ENCODE assay signal across 15 cellular contexts in genomic region chr17:3232300-3232699, GRCh38. TPM values are rescaled to one million over a fixed set of nuclear protein-coding genes. Genes with fewer than 3 reads are reported as not detected.
"Had no signal": no experiment of that assay in that cellular context is flagged by ENCODE, and none has a peak within 500 bp of the region (broad histone marks: within the 10 kb centered on the region; RNA-seq: fewer than 3 reads in every experiment).

No MANE protein-coding gene starts in this region.

RNA-seq across cellular contexts. Expression of gene OR1A1, which starts 24.8 kb away (rescaled TPM):
- total RNA-seq: activated B cell treated with CpG ODN at 0.5 μM for 24 hours; activated CD4-positive, alpha-beta memory T cell treated with anti-CD3 and anti-CD28 coated beads for 36 hours; activated CD4-positive, alpha-beta T cell treated with anti-CD3 and anti-CD28 coated beads for 36 hours; activated CD4-positive, alpha-beta T cell treated with anti-CD3 and anti-CD28 coated beads, Interleukin-2, amount 10 ng/mL, durations not matched to agents 24 days and 14 days; activated CD4-positive, alpha-beta T cell treated with anti-CD3 and anti-CD28 coated beads, Interleukin-2, amount 10 ng/mL, durations not matched to agents 7 days and 5 days; activated CD8-positive, alpha-beta memory T cell treated with anti-CD3 and anti-CD28 coated beads for 36 hours; activated CD8-positive, alpha-beta memory T cell treated with anti-CD3 and anti-CD28 coated beads, Interleukin-2, amount 10 ng/mL, durations not matched to agents 7 days and 5 days; activated CD8-positive, alpha-beta T cell treated with anti-CD3 and anti-CD28 coated beads for 36 hours; activated CD8-positive, alpha-beta T cell treated with anti-CD3 and anti-CD28 coated beads, Interleukin-2, amount 10 ng/mL, durations not matched to agents 7 days and 5 days; T-helper 1 cell treated with Interleukin-12 subunit alpha and Interleukin-12 subunit beta and Interleukin-4 antibody, amounts not matched to agents 30 ng/mL and 1 ng/mL, for 36 hours; T-helper 17 cell; T-helper 2 cell treated with Interferon-gamma antibody and Interleukin-4, amounts not matched to agents 100 ng/mL and 5 ng/mL, for 36 hours; WTC11 had no signal

RNA-seq across cellular contexts. Expression of gene OR1A2, which starts 35.0 kb away (rescaled TPM):
- total RNA-seq: activated B cell treated with CpG ODN at 0.5 μM for 24 hours; activated CD4-positive, alpha-beta memory T cell treated with anti-CD3 and anti-CD28 coated beads for 36 hours; activated CD4-positive, alpha-beta memory T cell treated with anti-CD3 and anti-CD28 coated beads, Interleukin-2, amount 10 ng/mL, durations not matched to agents 7 days and 5 days; activated CD4-positive, alpha-beta T cell treated with anti-CD3 and anti-CD28 coated beads for 36 hours; activated CD4-positive, alpha-beta T cell treated with anti-CD3 and anti-CD28 coated beads, Interleukin-2, amount 10 ng/mL, durations not matched to agents 24 days and 14 days; activated CD4-positive, alpha-beta T cell treated with anti-CD3 and anti-CD28 coated beads, Interleukin-2, amount 10 ng/mL, durations not matched to agents 7 days and 5 days; activated CD8-positive, alpha-beta memory T cell treated with anti-CD3 and anti-CD28 coated beads for 36 hours; activated CD8-positive, alpha-beta memory T cell treated with anti-CD3 and anti-CD28 coated beads, Interleukin-2, amount 10 ng/mL, durations not matched to agents 7 days and 5 days; activated CD8-positive, alpha-beta T cell treated with anti-CD3 and anti-CD28 coated beads for 36 hours; activated CD8-positive, alpha-beta T cell treated with anti-CD3 and anti-CD28 coated beads, Interleukin-2, amount 10 ng/mL, durations not matched to agents 7 days and 5 days; T-cell; T-helper 1 cell treated with Interleukin-12 subunit alpha and Interleukin-12 subunit beta and Interleukin-4 antibody, amounts not matched to agents 30 ng/mL and 1 ng/mL, for 36 hours; T-helper 17 cell; T-helper 2 cell treated with Interferon-gamma antibody and Interleukin-4, amounts not matched to agents 100 ng/mL and 5 ng/mL, for 36 hours; WTC11 had no signal
